ENCODE assay signal across 9 cellular contexts in the genomic region with DNA sequence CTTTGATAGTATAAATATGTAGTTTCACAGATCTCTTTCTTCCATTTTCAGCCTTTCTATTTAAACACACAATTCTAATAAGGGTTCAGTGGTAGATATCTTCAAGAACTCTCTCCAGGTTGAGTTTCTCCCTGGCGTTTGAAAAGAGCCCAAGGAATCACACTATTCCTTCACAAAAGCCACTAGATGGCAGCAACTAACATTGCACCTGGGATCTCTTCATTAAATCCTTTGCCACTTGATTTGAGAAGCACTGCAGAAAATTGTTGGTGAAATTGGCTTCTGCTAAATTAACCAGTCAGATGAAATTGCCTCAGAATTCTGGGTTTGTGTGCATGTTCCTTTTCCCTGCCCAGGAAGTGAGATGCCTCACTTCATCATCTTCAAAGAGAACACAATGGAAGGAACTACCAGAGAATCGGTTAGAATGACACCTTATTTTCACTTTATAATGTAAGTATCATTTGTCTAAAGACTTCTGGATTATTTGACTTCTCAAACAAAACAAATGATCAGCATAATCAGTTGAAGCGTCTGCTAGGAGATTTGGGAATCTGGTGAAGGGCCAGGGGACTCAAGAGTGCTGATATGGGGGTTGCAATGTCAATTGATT. TPM values are rescaled to one million over a fixed set of nuclear protein-coding genes. Genes with fewer than 3 reads are reported as not detected.
DNase-seq lines count a peak whose midpoint lies in the region; ATAC-seq and TF ChIP-seq lines count a peak whose summit lies in the region.
"Had no signal": no experiment of that assay in that cellular context is flagged by ENCODE, and none has a peak within 500 bp of the region (broad histone marks: within the 10 kb centered on the region; RNA-seq: fewer than 3 reads in every experiment).

No MANE protein-coding gene starts in this region.

- H3K36me3 ChIP-seq in ascending aorta (no peaks in the 10 kb centered on the region), uterus (no peaks in the 10 kb centered on the region)
- H3K36me3 ChIP-seq: BLaER1 treated with 17β-estradiol and CSF1 and Interleukin-3, amounts not matched to agents 10 nM and 100 nM had no signal

- H3K27me3 ChIP-seq in ascending aorta (no peaks in the 10 kb centered on the region), uterus (no peaks in the 10 kb centered on the region)
- H3K27me3 ChIP-seq: BLaER1 treated with 17β-estradiol and CSF1 and Interleukin-3, amounts not matched to agents 10 nM and 100 nM had no signal

- TF ChIP-seq POLR2A in uterus (IDR thresholded peaks at IDR 0.05), result no peak

- ATAC-seq in GM18861 (IDR thresholded peaks at IDR 0.05; ENCODE audit: unreplicated experiment), result no peak

- H3K9me3 ChIP-seq in ascending aorta (no peaks in the 10 kb centered on the region), uterus (no peaks in the 10 kb centered on the region)
- H3K9me3 ChIP-seq: BLaER1 treated with 17β-estradiol and CSF1 and Interleukin-3, amounts not matched to agents 10 nM and 100 nM had no signal

- intact Hi-C loops in ascending aorta (cut with DNase I) (loop anchor here (2.0 kb wide), 1 partner anchor 586 kb away; no protein-coding TSS in a partner anchor), uterus (cut with DNase I; ENCODE audit: low total_unique reads) (loop anchor here (10.0 kb wide), 1 partner anchor 588 kb away; no protein-coding TSS in a partner anchor)

- TF ChIP-seq CTCF in ascending aorta (IDR thresholded peaks at IDR 0.05) (peak; percentile 24 to 56 (median 25)), uterus (IDR thresholded peaks at IDR 0.05) (peak; percentile 42 to 57 (median 53))

- no peaks in the 10 kb centered on the region for H3K4me1 ChIP-seq in ascending aorta
- H3K4me1 ChIP-seq in uterus, result no peaks in the 10 kb centered on the region

- H3K4me3 ChIP-seq in ascending aorta (no peak overlapping the region), uterus (no peak overlapping the region)
- H3K4me3 ChIP-seq: BLaER1 treated with 17β-estradiol and CSF1 and Interleukin-3, amounts not matched to agents 10 nM and 100 nM had no signal

- DNase-seq in SIG-M5 treated with dmso at 0.1 percent for 504 hours (lab: John Stamatoyannopoulos, UW; ENCODE audit: unreplicated experiment) (peak; percentile 48), SIG-M5 (lab: John Stamatoyannopoulos, UW) (no peak), NCI-H2029 (lab: John Stamatoyannopoulos, UW) (peak; percentile 26), ascending aorta (ENCODE audit: low spot score in 2 of 2) (no peak), inferior parietal cortex (ENCODE audit: extremely low spot score) (peak; percentile 76), uterus (no peak), CD1c-positive myeloid dendritic cell (ENCODE audit: extremely low spot score) (no peak)

- H3K27ac ChIP-seq in ascending aorta (no peak overlapping the region), uterus (no peak overlapping the region)
- H3K27ac ChIP-seq: BLaER1 treated with 17β-estradiol and CSF1 and Interleukin-3, amounts not matched to agents 10 nM and 100 nM had no signal

RNA-seq across cellular contexts. Expression of a gene that starts 6.8 kb away (rescaled TPM):
- total RNA-seq in ascending aorta (not detected), uterus (1 to 10 TPM in 2 of 4 donors, under 1 TPM in 2; 0.26 to 2.8 (median 1.1) TPM)

Comparison
In these comparisons a context has a peak if more than half of its experiments do, and no peak if none do; other contexts are left out.
1. DNase-seq: peak in SIG-M5 treated with dmso at 0.1 percent for 504 hours (single experiment), NCI-H2029 (single experiment) and inferior parietal cortex (single experiment); none in SIG-M5 (single experiment), ascending aorta (0 of 2), uterus (0 of 2) and CD1c-positive myeloid dendritic cell (single experiment).